ENCODE assay signal across 4 cellular contexts in genomic region chr4:119339895-119340294, GRCh38. TPM values are rescaled to one million over a fixed set of nuclear protein-coding genes. Genes with fewer than 3 reads are reported as not detected.
"Had no signal": no experiment of that assay in that cellular context is flagged by ENCODE, and none has a peak within 500 bp of the region (broad histone marks: within the 10 kb centered on the region; RNA-seq: fewer than 3 reads in every experiment).

No MANE protein-coding gene starts in this region.

RNA-seq across cellular contexts. Expression of gene FABP2, which starts 18.0 kb away (rescaled TPM):
- total RNA-seq: LHCN-M2, M059J, MCF 10A, NCI-H460 had no signal
